ENCODE assay signal across 15 cellular contexts in genomic region chr2:226524381-226524843, GRCh38.
DNase-seq lines count a peak whose midpoint lies in the region; ATAC-seq, FAIRE-seq and TF ChIP-seq lines count a peak whose summit lies in the region.
"Had no signal": no experiment of that assay in that cellular context is flagged by ENCODE, and none has a peak within 500 bp of the region (broad histone marks: within the 10 kb centered on the region; RNA-seq: fewer than 3 reads in every experiment).

No MANE protein-coding gene starts in this region.

- no peak overlapping the region for H3K9ac ChIP-seq in HepG2 (ENCODE audit: insufficient read depth, low read depth, low read length)
- H3K9ac ChIP-seq: BLaER1 treated with 17β-estradiol and CSF1 and Interleukin-3, amounts not matched to agents 10 nM and 100 nM had no signal

- H3K79me2 ChIP-seq in HepG2 (ENCODE audit: insufficient read depth, low read length), result no peaks in the 10 kb centered on the region

- H3K4me3 ChIP-seq in A549 (no peak overlapping the region), cardiac fibroblast (replicated peaks in 1 of 2; ENCODE audit: low read depth in 2 of 2, low read length in 2 of 2) (no peak overlapping the region), HepG2 (replicated peaks in 1 of 3; ENCODE audit: insufficient read depth in 1 of 3, low read depth in 2 of 3, low read length in 3 of 3) (no peak overlapping the region)
- H3K4me3 ChIP-seq: BLaER1 treated with 17β-estradiol and CSF1 and Interleukin-3, amounts not matched to agents 10 nM and 100 nM; left lung had no signal

- no peak for TF ChIP-seq POLR2A in A549 (IDR thresholded peaks at IDR 0.05; ENCODE audit: low read length)
- no peak for TF ChIP-seq POLR2A in HepG2 (IDR thresholded peaks at IDR 0.05; ENCODE audit: insufficient read depth in 1 of 2, low read depth in 2 of 2, low read length in 2 of 2)

- CTCF ChIA-PET in A549 (lab: Yijun Ruan, JAX) (interaction anchor here (1.1 kb wide), 1 partner anchor 11 kb away, joined by 3 read pairs; no protein-coding TSS in a partner anchor), HepG2 (lab: Yijun Ruan, JAX; ENCODE audit: low intra/inter-chr PET ratio, low total read pairs) (no interaction called here)

- H3K9me3 ChIP-seq in A549 (peaks cover 10% of the 10 kb centered on the region; the same call in 1 of the 3 replicates), HepG2 (ENCODE audit: low read length) (peaks cover 7% of the 10 kb centered on the region; the same call in 1 of the 2 replicates)

- no peaks in the 10 kb centered on the region for H3K36me3 ChIP-seq in HepG2 (replicated peaks in 1 of 2; ENCODE audit: control insufficient read depth in 1 of 2, insufficient read depth in 2 of 2, low read length in 2 of 2)
- H3K36me3 ChIP-seq: BLaER1 treated with 17β-estradiol and CSF1 and Interleukin-3, amounts not matched to agents 10 nM and 100 nM; left lung had no signal

- no TSS peak for BruUV-seq in HepG2 (replicated peaks; lab: Mats Ljungman, UMichigan)

- H3K4me1 Mint-ChIP-seq in HFFc6 (ENCODE audit: low read depth), result peaks cover 27% of the 10 kb centered on the region

- H3K4me3 Mint-ChIP-seq in HFFc6, result no peak overlapping the region; the same call in 1 of the 2 replicates
- H3K4me3 Mint-ChIP-seq: activated CD8-positive, alpha-beta T cell treated with anti-CD3 and anti-CD28 coated beads, Interleukin-2, amount 10 ng/mL, durations not matched to agents 7 days and 5 days had no signal

- TF ChIP-seq RAD21 in A549 (conservative IDR thresholded peaks at IDR 0.05 in 1 of 2, IDR thresholded peaks at IDR 0.05 in 1 of 2), result no peak
- TF ChIP-seq RAD21 in HepG2 (CRISPR knock-in tag; IDR thresholded peaks at IDR 0.05), result no peak

- H2AFZ ChIP-seq in HepG2 (ENCODE audit: low read length), result no peak overlapping the region

- TF ChIP-seq CTCF in A549 (IDR thresholded peaks at IDR 0.05) (no peak), HFFc6 (IDR thresholded peaks at IDR 0.05) (no peak), cardiac fibroblast (IDR thresholded peaks at IDR 0.05; ENCODE audit: low read depth, low read length) (no peak), HepG2 (CRISPR knock-in tag; IDR thresholded peaks at IDR 0.05) (no peak)

- POLR2A ChIA-PET in A549 (lab: Yijun Ruan, JAX), result no interaction called here
- POLR2A ChIA-PET in HepG2 (lab: Yijun Ruan, JAX), result interaction anchor here (0.8 kb wide), 1 partner anchor 275 kb away, joined by 3 read pairs; no protein-coding TSS in a partner anchor

- TF ChIP-seq EP300 in A549 (IDR thresholded peaks at IDR 0.05) (no peak), HepG2 (IDR thresholded peaks at IDR 0.05; ENCODE audit: low read depth in 2 of 2, low read length in 2 of 2) (no peak), HepG2 (CRISPR knock-in tag; IDR thresholded peaks at IDR 0.05; ENCODE audit: borderline replicate concordance) (no peak)

- peaks cover 1% of the 10 kb centered on the region; the same call in 1 of the 2 replicates for H3K27me3 Mint-ChIP-seq in HFFc6 (ENCODE audit: insufficient read depth)

- FAIRE-seq in A549 (lab: Jason Lieb, UNC), result no peak
- no peak for FAIRE-seq in HepG2 (lab: Jason Lieb, UNC)
- FAIRE-seq: GM19239 had no signal

- no peaks in the 10 kb centered on the region for H4K20me1 ChIP-seq in HepG2 (ENCODE audit: insufficient read depth, low read length)
- H4K20me1 ChIP-seq: BLaER1 treated with 17β-estradiol and CSF1 and Interleukin-3, amounts not matched to agents 10 nM and 100 nM had no signal

- peak overlapping the region; percentile 84 for H3K27ac Mint-ChIP-seq in HFFc6
- H3K27ac Mint-ChIP-seq: activated CD8-positive, alpha-beta T cell treated with anti-CD3 and anti-CD28 coated beads, Interleukin-2, amount 10 ng/mL, durations not matched to agents 7 days and 5 days had no signal

- H3K27ac ChIP-seq in A549, result peak overlapping the region; percentile 37 to 44; a peak in 3 of 6 replicates
- no peak overlapping the region for H3K27ac ChIP-seq in HepG2 (ENCODE audit: extremely low read length, insufficient read depth, low read length)
- H3K27ac ChIP-seq: BLaER1 treated with 17β-estradiol and CSF1 and Interleukin-3, amounts not matched to agents 10 nM and 100 nM; left lung had no signal

- H3K36me3 Mint-ChIP-seq in HFFc6 (ENCODE audit: low read depth), result peaks cover 13% of the 10 kb centered on the region

- in situ Hi-C loops in HepG2 (cut with HindIII; ENCODE audit: extremely low pct_ligation_motif_present, low pct_unique_long_range_greater_than_20kb), result no loop called here

- peaks cover 7% of the 10 kb centered on the region; the same call in 1 of the 2 replicates for H3K9me3 Mint-ChIP-seq in HFFc6

- peak in 1 of 2 experiments; percentile 62; a peak in 2 of 6 replicates for ATAC-seq in A549
- ATAC-seq in HepG2, result no peak
- no peak for ATAC-seq in HG03469 (IDR thresholded peaks at IDR 0.05; ENCODE audit: unreplicated experiment)
- no peak for ATAC-seq in GM18907 (IDR thresholded peaks at IDR 0.05; ENCODE audit: unreplicated experiment)
- ATAC-seq: activated CD8-positive, alpha-beta T cell treated with anti-CD3 and anti-CD28 coated beads, Interleukin-2, amount 10 ng/mL, durations not matched to agents 7 days and 5 days; esophagus mucosa; left lung had no signal

- intact Hi-C loops in HepG2 (cut with micrococcal nuclease; ENCODE audit: unreplicated experiment), result no loop called here

- 69% methylated on average over 2 of the region's 2 CpGs for WGBS in A549 (ENCODE audit: missing lambda C conversion rate)
- 81% methylated on average over 2 of the region's 2 CpGs for WGBS in HepG2 (ENCODE audit: low lambda C conversion rate)

- H3K27me3 ChIP-seq in HepG2 (ENCODE audit: control insufficient read depth in 1 of 2, insufficient read depth in 2 of 2, low read length in 2 of 2), result no peaks in the 10 kb centered on the region
- H3K27me3 ChIP-seq: BLaER1 treated with 17β-estradiol and CSF1 and Interleukin-3, amounts not matched to agents 10 nM and 100 nM; left lung had no signal

- H3K4me2 ChIP-seq in A549, result no peak overlapping the region
- H3K4me2 ChIP-seq in HepG2 (ENCODE audit: low read depth, low read length), result no peak overlapping the region
- H3K4me2 ChIP-seq: BLaER1 treated with 17β-estradiol and CSF1 and Interleukin-3, amounts not matched to agents 10 nM and 100 nM had no signal

- DNase-seq in A549 (ENCODE audit: low read depth in 1 of 2, low spot score in 1 of 2) (peak in 1 of 2 experiments; percentile 62), HFFc6 (peak; percentile 76), cardiac fibroblast (ENCODE audit: low read depth in 2 of 2) (peak; percentile 84 to 96), HepG2 (ENCODE audit: low spot score) (peak; percentile 39), CD1c-positive myeloid dendritic cell (ENCODE audit: extremely low spot score) (no peak)
- no peak for DNase-seq in stimulated activated CD4-positive, alpha-beta T cell treated with anti-CD3 and anti-CD28 coated beads, Interleukin-4, amount 100 ng/mL, for 4 hours
- DNase-seq: activated CD8-positive, alpha-beta T cell treated with anti-CD3 and anti-CD28 coated beads, Interleukin-2, amount 10 ng/mL, durations not matched to agents 7 days and 5 days; anterior cingulate cortex; left lung; NCI-H1048 had no signal

- peaks cover 5% of the 10 kb centered on the region; the same call in 2 of the 3 replicates for H3K4me1 ChIP-seq in A549
- H3K4me1 ChIP-seq in HepG2 (ENCODE audit: insufficient read depth, low read length), result peaks cover 9% of the 10 kb centered on the region; the same call in 1 of the 2 replicates
- H3K4me1 ChIP-seq: BLaER1 treated with 17β-estradiol and CSF1 and Interleukin-3, amounts not matched to agents 10 nM and 100 nM; left lung had no signal

TF ChIP-seq in A549, 52 proteins besides CTCF, POLR2A, EP300 and RAD21:
- TF ChIP-seq FOSL2 (IDR thresholded peaks at IDR 0.05) (no peak), FOSL2 (CRISPR knock-in tag; IDR thresholded peaks at IDR 0.05) (peak; percentile 20; the same call in 1 of the 2 replicates)
- TF ChIP-seq, protein P1, sequence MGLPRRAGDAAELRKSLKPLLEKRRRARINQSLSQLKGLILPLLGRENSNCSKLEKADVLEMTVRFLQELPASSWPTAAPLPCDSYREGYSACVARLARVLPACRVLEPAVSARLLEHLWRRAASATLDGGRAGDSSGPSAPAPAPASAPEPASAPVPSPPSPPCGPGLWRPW (IDR thresholded peaks at IDR 0.05), result no peak

TF ChIP-seq in HepG2, 621 proteins besides CTCF, POLR2A, EP300 and RAD21 (continues in another document):
- TF ChIP-seq ZSCAN31 (CRISPR knock-in tag; IDR thresholded peaks at IDR 0.05; ENCODE audit: low read depth) (no peak), ZNF580 (CRISPR knock-in tag; IDR thresholded peaks at IDR 0.05; ENCODE audit: borderline replicate concordance, low read depth) (no peak), SATB2 (CRISPR knock-in tag; IDR thresholded peaks at IDR 0.05) (no peak), GPBP1L1 (CRISPR knock-in tag; IDR thresholded peaks at IDR 0.05) (no peak), GATAD1 (CRISPR knock-in tag; IDR thresholded peaks at IDR 0.05) (0 out of 2 replicates have a peak, but pooled peaks have one; percentile 5), PCBP2 (optimal IDR thresholded peaks at IDR 0.05; ENCODE audit: low read depth, low read length, poor library complexity, severe bottlenecking) (no peak), ZNF441 (CRISPR knock-in tag; IDR thresholded peaks at IDR 0.05; ENCODE audit: borderline replicate concordance) (no peak), AKAP8 (CRISPR knock-in tag; IDR thresholded peaks at IDR 0.05) (no peak)

Comparison
In these comparisons a context has a peak if more than half of its experiments do, and no peak if none do; other contexts are left out.
1. DNase-seq: peak in HFFc6 (single experiment), cardiac fibroblast (2 of 2) and HepG2 (single experiment); none in stimulated activated CD4-positive, alpha-beta T cell treated with anti-CD3 and anti-CD28 coated beads, Interleukin-4, amount 100 ng/mL, for 4 hours (0 of 2) and CD1c-positive myeloid dendritic cell (single experiment).
2. Of the 38 proteins assayed by ChIP-seq in both HepG2 and A549: peak only in HepG2: CEBPB; only in A549: none; in both: none; in neither: 36; mixed calls (peak in some experiments, not most) for 1.